ENCODE assay signal across 18 cellular contexts in genomic region chr7:41879424-41879823, GRCh38.
DNase-seq lines count a peak whose midpoint lies in the region; ATAC-seq and TF ChIP-seq lines count a peak whose summit lies in the region.
"Had no signal": no experiment of that assay in that cellular context is flagged by ENCODE, and none has a peak within 500 bp of the region (broad histone marks: within the 10 kb centered on the region; RNA-seq: fewer than 3 reads in every experiment).

No MANE protein-coding gene starts in this region.

- TF ChIP-seq CTCF in fibroblast of lung (conservative IDR thresholded peaks at IDR 0.05 in 1 of 2, IDR thresholded peaks at IDR 0.05 in 1 of 2; ENCODE audit: low read depth in 1 of 2, low read length in 2 of 2) = no peak
- no peak for TF ChIP-seq CTCF in osteoblast (IDR thresholded peaks at IDR 0.05; ENCODE audit: extremely low read depth, low read depth, low read length)
- TF ChIP-seq CTCF in suprapubic skin (IDR thresholded peaks at IDR 0.05) = no peak

- peak overlapping the region; percentile 26 to 87 (median 60); a peak in 21 of 22 replicates for H3K4me2 ChIP-seq in BLaER1 treated with 17β-estradiol and CSF1 and Interleukin-3, amounts not matched to agents 10 nM and 100 nM
- H3K4me2 ChIP-seq in fibroblast of lung (ENCODE audit: extremely low read depth, insufficient read depth, low read length) = no peak overlapping the region
- peak overlapping the region; percentile 47 for H3K4me2 ChIP-seq in osteoblast (ENCODE audit: insufficient read depth, low read length)

- H3K4me1 ChIP-seq in BLaER1 treated with 17β-estradiol and CSF1 and Interleukin-3, amounts not matched to agents 10 nM and 100 nM = peaks cover 41 to 75% (median 62%) of the 10 kb centered on the region in 10 experiments
- H3K4me1 ChIP-seq in fibroblast of lung (ENCODE audit: control insufficient read depth, extremely low read depth, insufficient read depth, low read length) (peaks cover 24% of the 10 kb centered on the region), osteoblast (ENCODE audit: insufficient read depth, low read length) (peaks cover 38% of the 10 kb centered on the region), suprapubic skin (no peaks in the 10 kb centered on the region)
- H3K4me1 ChIP-seq: psoas muscle had no signal

- DNase-seq in fibroblast of lung (ENCODE audit: low read depth in 2 of 2) (peak in 1 of 2 donors; percentile 62), osteoblast (ENCODE audit: insufficient read length, low spot score, missing footprints) (peak; percentile 21), suprapubic skin (ENCODE audit: low spot score in 2 of 2) (no peak)
- DNase-seq in stimulated activated CD8-positive, alpha-beta memory T cell treated with anti-CD3 and anti-CD28 coated beads, Interleukin-4, amount 100 ng/mL, for 48 hours = no peak
- DNase-seq: activated CD4-positive, alpha-beta T cell treated with anti-CD3 and anti-CD28 coated beads for 48 hours; activated CD8-positive, alpha-beta memory T cell treated with anti-CD3 and anti-CD28 coated beads, Interleukin-2, amount 10 ng/mL, durations not matched to agents 7 days and 5 days; activated effector memory CD4-positive, alpha-beta T cell treated with Interleukin-2 at 50 U/mL for 16 hours; amniotic stem cell; esophagus squamous epithelium; left ventricle myocardium superior; mucosa of descending colon; NCI-H1092; NCI-H187; NCI-H69; psoas muscle had no signal

- 90% methylated on average over 5 of the region's 5 CpGs for WGBS in suprapubic skin

- H3K27me3 ChIP-seq in BLaER1 treated with 17β-estradiol and CSF1 and Interleukin-3, amounts not matched to agents 10 nM and 100 nM = peaks cover 0 to 16% (median 0%) of the 10 kb centered on the region in 11 experiments; a peak in 3 of 22 replicates
- H3K27me3 ChIP-seq in fibroblast of lung (ENCODE audit: control insufficient read depth, insufficient read depth, low read length) (no peaks in the 10 kb centered on the region), osteoblast (ENCODE audit: insufficient read depth, low read length) (no peaks in the 10 kb centered on the region), suprapubic skin (no peaks in the 10 kb centered on the region)

- H3K4me3 ChIP-seq in BLaER1 treated with 17β-estradiol and CSF1 and Interleukin-3, amounts not matched to agents 10 nM and 100 nM = no peak overlapping the region
- H3K4me3 ChIP-seq in fibroblast of lung (replicated peaks in 1 of 4; ENCODE audit: control extremely low read depth in 1 of 4, insufficient read depth in 1 of 4, low read depth in 3 of 4, low read length in 4 of 4) (no peak overlapping the region), osteoblast (ENCODE audit: insufficient read depth, low read length) (no peak overlapping the region), suprapubic skin (no peak overlapping the region)
- H3K4me3 ChIP-seq: esophagus squamous epithelium, mucosa of descending colon, psoas muscle had no signal

- no peak overlapping the region for H2AFZ ChIP-seq in fibroblast of lung (ENCODE audit: low read length)
- no peak overlapping the region for H2AFZ ChIP-seq in osteoblast (ENCODE audit: low read length)

- H3K27ac ChIP-seq in BLaER1 treated with 17β-estradiol and CSF1 and Interleukin-3, amounts not matched to agents 10 nM and 100 nM = peak overlapping the region in 1 of 11 experiments; percentile 96; a peak in 3 of 22 replicates
- H3K27ac ChIP-seq in fibroblast of lung (ENCODE audit: insufficient read depth, low read length) (peak overlapping the region; percentile 43), osteoblast (ENCODE audit: low read depth, low read length) (peak overlapping the region; percentile 91), suprapubic skin (no peak overlapping the region)
- H3K27ac ChIP-seq: esophagus squamous epithelium, psoas muscle had no signal

- TF ChIP-seq POLR2A in suprapubic skin (IDR thresholded peaks at IDR 0.05) = no peak

- H3K79me2 ChIP-seq in fibroblast of lung (ENCODE audit: control insufficient read depth, insufficient read depth, low read length) = no peaks in the 10 kb centered on the region
- H3K79me2 ChIP-seq in osteoblast (ENCODE audit: insufficient read depth, low read length) = no peaks in the 10 kb centered on the region

- H4K20me1 ChIP-seq in BLaER1 treated with 17β-estradiol and CSF1 and Interleukin-3, amounts not matched to agents 10 nM and 100 nM = no peaks in the 10 kb centered on the region
- H4K20me1 ChIP-seq in fibroblast of lung (ENCODE audit: control insufficient read depth, extremely low read depth, insufficient read depth, low read length) = no peaks in the 10 kb centered on the region
- H4K20me1 ChIP-seq in osteoblast (ENCODE audit: insufficient read depth, low read length) = no peaks in the 10 kb centered on the region

- no peaks in the 10 kb centered on the region for H3K36me3 ChIP-seq in BLaER1 treated with 17β-estradiol and CSF1 and Interleukin-3, amounts not matched to agents 10 nM and 100 nM
- no peaks in the 10 kb centered on the region for H3K36me3 ChIP-seq in fibroblast of lung (ENCODE audit: control insufficient read depth, insufficient read depth, low read length)
- H3K36me3 ChIP-seq in osteoblast (ENCODE audit: insufficient read depth, low read length) = no peaks in the 10 kb centered on the region
- no peaks in the 10 kb centered on the region for H3K36me3 ChIP-seq in suprapubic skin
- H3K36me3 ChIP-seq: esophagus squamous epithelium had no signal

- peaks cover 0 to 17% (median 12%) of the 10 kb centered on the region in 11 experiments; a peak in 19 of 22 replicates for H3K9me3 ChIP-seq in BLaER1 treated with 17β-estradiol and CSF1 and Interleukin-3, amounts not matched to agents 10 nM and 100 nM (replicated peaks in 1 of 11)
- H3K9me3 ChIP-seq in fibroblast of lung (ENCODE audit: control insufficient read depth, insufficient read depth, low read depth, low read length) = no peaks in the 10 kb centered on the region
- H3K9me3 ChIP-seq in osteoblast (ENCODE audit: low read depth, low read length) = no peaks in the 10 kb centered on the region
- no peaks in the 10 kb centered on the region for H3K9me3 ChIP-seq in suprapubic skin
- H3K9me3 ChIP-seq: esophagus squamous epithelium, mucosa of descending colon, psoas muscle had no signal

- ATAC-seq in SK-N-SH treated with all-trans-retinoic acid at 6 μM for 48 hours = peak; percentile 17
- ATAC-seq in HG03039 (IDR thresholded peaks at IDR 0.05; ENCODE audit: unreplicated experiment) = no peak
- ATAC-seq: activated CD8-positive, alpha-beta memory T cell treated with anti-CD3 and anti-CD28 coated beads, Interleukin-2, amount 10 ng/mL, durations not matched to agents 7 days and 5 days; left ventricle myocardium superior; mucosa of descending colon; psoas muscle had no signal

- no peak for TF ChIP-seq EP300 in suprapubic skin (IDR thresholded peaks at IDR 0.05)

- no peak overlapping the region for H3K9ac ChIP-seq in BLaER1 treated with 17β-estradiol and CSF1 and Interleukin-3, amounts not matched to agents 10 nM and 100 nM
- no peak overlapping the region for H3K9ac ChIP-seq in fibroblast of lung (ENCODE audit: insufficient read depth, low read length)

TF ChIP-seq in SK-N-SH treated with all-trans-retinoic acid at 6 μM for 48 hours, 23 proteins besides CTCF, POLR2A, EP300 and RAD21 (continues in another document):
- no peak for TF ChIP-seq ESRRG (CRISPR knock-in tag; IDR thresholded peaks at IDR 0.05)
- no peak for TF ChIP-seq GLIS3 (CRISPR knock-in tag; IDR thresholded peaks at IDR 0.05)
- TF ChIP-seq ZC3H10 (CRISPR knock-in tag; IDR thresholded peaks at IDR 0.05) = no peak
- no peak for TF ChIP-seq SNAI2 (CRISPR knock-in tag; IDR thresholded peaks at IDR 0.05)
- no peak for TF ChIP-seq TSHZ2 (CRISPR knock-in tag; IDR thresholded peaks at IDR 0.05)
- no peak for TF ChIP-seq TCF4 (CRISPR knock-in tag; IDR thresholded peaks at IDR 0.05; ENCODE audit: borderline replicate concordance)
- no peak for TF ChIP-seq CSDC2 (CRISPR knock-in tag; IDR thresholded peaks at IDR 0.05)
- TF ChIP-seq ZFP30 (CRISPR knock-in tag; IDR thresholded peaks at IDR 0.05) = no peak
- no peak for TF ChIP-seq OSR1 (CRISPR knock-in tag; IDR thresholded peaks at IDR 0.05)
- no peak for TF ChIP-seq PATZ1 (CRISPR knock-in tag; IDR thresholded peaks at IDR 0.05; ENCODE audit: borderline replicate concordance)
